In genomic region chr4:182488886-182489285, GRCh38 we compare ENCODE assay signal across 17 cellular contexts.
DNase-seq lines count a peak whose midpoint lies in the region; TF ChIP-seq lines count a peak whose summit lies in the region.
"Had no signal": no experiment of that assay in that cellular context is flagged by ENCODE, and none has a peak within 500 bp of the region (broad histone marks: within the 10 kb centered on the region; RNA-seq: fewer than 3 reads in every experiment).

No MANE protein-coding gene starts in this region.

- H3K27ac Mint-ChIP-seq in chondrocyte (ENCODE audit: unreplicated experiment) = peak overlapping the region; percentile 43
- H3K27ac Mint-ChIP-seq: CD4-positive, alpha-beta T cell had no signal

- H3K4me1 Mint-ChIP-seq in chondrocyte (ENCODE audit: low read depth) = peaks cover 33% of the 10 kb centered on the region

- no peaks in the 10 kb centered on the region for H3K9me3 ChIP-seq in HEK293 (ENCODE audit: control insufficient read depth, insufficient read depth, low read depth, low read length)
- H3K9me3 ChIP-seq in thyroid gland = no peaks in the 10 kb centered on the region
- H3K9me3 ChIP-seq in ovary = no peaks in the 10 kb centered on the region
- peaks cover 0 to 5% of the 10 kb centered on the region in 2 donors for H3K9me3 ChIP-seq in right atrium auricular region
- H3K9me3 ChIP-seq: Caco-2 had no signal

- no peaks in the 10 kb centered on the region for H3K36me3 Mint-ChIP-seq in chondrocyte (ENCODE audit: low read depth)

- H3K9me3 Mint-ChIP-seq in chondrocyte (ENCODE audit: low read depth) = peaks cover 11% of the 10 kb centered on the region
- H3K9me3 Mint-ChIP-seq: CD4-positive, alpha-beta T cell had no signal

- peak; percentile 54 for DNase-seq in DMS79 treated with DMSO at 0.1 percent for 48 hours (lab: John Stamatoyannopoulos, UW)
- DNase-seq in DMS79 (lab: John Stamatoyannopoulos, UW) = no peak
- no peak for DNase-seq in chondrocyte (ENCODE audit: low spot score)
- DNase-seq in thyroid gland = no peak
- no peak for DNase-seq in ovary
- no peak for DNase-seq in right atrium auricular region (ENCODE audit: low spot score)
- DNase-seq: AML-193; Caco-2; CD4-positive, alpha-beta T cell; GF-D8; GOT3; H7 had no signal

- H3K4me1 ChIP-seq in HEK293 (ENCODE audit: control insufficient read depth, insufficient read depth, low read length) = peaks cover 14% of the 10 kb centered on the region
- peaks cover 27 to 32% of the 10 kb centered on the region in 2 donors for H3K4me1 ChIP-seq in thyroid gland
- no peaks in the 10 kb centered on the region for H3K4me1 ChIP-seq in ovary (ENCODE audit: insufficient read depth)
- H3K4me1 ChIP-seq in right atrium auricular region = peaks cover 0 to 9% of the 10 kb centered on the region in 2 donors
- H3K4me1 ChIP-seq: A549, Caco-2 had no signal

- 18 to 25% methylated on average over 2 of the region's 2 CpGs for WGBS in thyroid gland, 2 donors
- 19 to 35% (median 31%) methylated on average over 2 of the region's 2 CpGs for WGBS in ovary, 3 donors

- TF ChIP-seq POLR2A in thyroid gland (IDR thresholded peaks at IDR 0.05) (no peak), ovary (IDR thresholded peaks at IDR 0.05) (no peak)

- no peaks in the 10 kb centered on the region for H3K36me3 ChIP-seq in HEK293 (ENCODE audit: control insufficient read depth in 2 of 2, insufficient read depth in 1 of 2, low read length in 2 of 2)
- H3K36me3 ChIP-seq in thyroid gland = no peaks in the 10 kb centered on the region
- no peaks in the 10 kb centered on the region for H3K36me3 ChIP-seq in ovary
- H3K36me3 ChIP-seq in right atrium auricular region = no peaks in the 10 kb centered on the region

- no peaks in the 10 kb centered on the region for H3K27me3 Mint-ChIP-seq in chondrocyte (ENCODE audit: low read depth)

- H3K27me3 ChIP-seq in thyroid gland = no peaks in the 10 kb centered on the region
- no peaks in the 10 kb centered on the region for H3K27me3 ChIP-seq in ovary
- no peaks in the 10 kb centered on the region for H3K27me3 ChIP-seq in right atrium auricular region

- intact Hi-C loops in thyroid gland (cut with DNase I) = no loop called here
- intact Hi-C loops in ovary (cut with DNase I) = no loop called here

- TF ChIP-seq EP300 in ovary (IDR thresholded peaks at IDR 0.05) = no peak

- POLR2A ChIA-PET in HEK293 (lab: Yijun Ruan, JAX) = no interaction called here

- H3K4me3 Mint-ChIP-seq in chondrocyte (ENCODE audit: unreplicated experiment) = no peak overlapping the region
- H3K4me3 Mint-ChIP-seq: CD4-positive, alpha-beta T cell had no signal

- CTCF ChIA-PET in HEK293 (lab: Yijun Ruan, JAX) = no interaction called here

- no peak overlapping the region for H3K27ac ChIP-seq in HEK293 (ENCODE audit: extremely low read depth, low read depth, low read length)
- H3K27ac ChIP-seq in thyroid gland = peak overlapping the region in 2 of 3 donors; percentile 11 to 28
- no peak overlapping the region for H3K27ac ChIP-seq in ovary
- no peak overlapping the region for H3K27ac ChIP-seq in right atrium auricular region
- H3K27ac ChIP-seq: 22Rv1, A549, C4-2B, HL-60 had no signal

- H3K4me3 ChIP-seq in HEK293 (ENCODE audit: low read depth, low read length) = no peak overlapping the region
- H3K4me3 ChIP-seq in thyroid gland (replicated peaks in 1 of 3) = no peak overlapping the region
- H3K4me3 ChIP-seq in ovary = no peak overlapping the region
- H3K4me3 ChIP-seq in right atrium auricular region = no peak overlapping the region
- H3K4me3 ChIP-seq: A549 had no signal

- TF ChIP-seq CTCF in HEK293 (tag by site-specific recombination; IDR thresholded peaks at IDR 0.05) (no peak), chondrocyte (IDR thresholded peaks at IDR 0.05) (no peak), thyroid gland (IDR thresholded peaks at IDR 0.05) (no peak), ovary (IDR thresholded peaks at IDR 0.05) (no peak), right atrium auricular region (IDR thresholded peaks at IDR 0.05) (no peak)

TF ChIP-seq in HEK293, 187 proteins besides CTCF, POLR2A, EP300 and RAD21:
- TF ChIP-seq ZBTB6 (tag by site-specific recombination; IDR thresholded peaks at IDR 0.05) (no peak), ZNF530 (tag by site-specific recombination; IDR thresholded peaks at IDR 0.05; ENCODE audit: low read depth) (no peak), WT1 (tag by site-specific recombination; IDR thresholded peaks at IDR 0.05) (peak; percentile 27; the same call in 1 of the 2 replicates), ZSCAN30 (tag by site-specific recombination; IDR thresholded peaks at IDR 0.05) (no peak), ZBTB17 (tag by site-specific recombination; IDR thresholded peaks at IDR 0.05) (no peak), ZNF302 (tag by site-specific recombination; IDR thresholded peaks at IDR 0.05; ENCODE audit: low read depth) (no peak), MYNN (tag by site-specific recombination; IDR thresholded peaks at IDR 0.05; ENCODE audit: borderline replicate concordance) (no peak), IKZF3 (tag by site-specific recombination; IDR thresholded peaks at IDR 0.05) (no peak), PRDM6 (tag by site-specific recombination; IDR thresholded peaks at IDR 0.05) (peak; percentile 81), ZNF350 (tag by site-specific recombination; IDR thresholded peaks at IDR 0.05) (no peak), ZNF23 (tag by site-specific recombination; IDR thresholded peaks at IDR 0.05; ENCODE audit: borderline replicate concordance) (no peak), FEZF1 (tag by site-specific recombination; IDR thresholded peaks at IDR 0.05) (0 out of 2 replicates have a peak, but pooled peaks have one; percentile 7), ZSCAN5A (tag by site-specific recombination; IDR thresholded peaks at IDR 0.05) (no peak), SP2 (tag by site-specific recombination; IDR thresholded peaks at IDR 0.05) (no peak)
- TF ChIP-seq, protein P1, sequence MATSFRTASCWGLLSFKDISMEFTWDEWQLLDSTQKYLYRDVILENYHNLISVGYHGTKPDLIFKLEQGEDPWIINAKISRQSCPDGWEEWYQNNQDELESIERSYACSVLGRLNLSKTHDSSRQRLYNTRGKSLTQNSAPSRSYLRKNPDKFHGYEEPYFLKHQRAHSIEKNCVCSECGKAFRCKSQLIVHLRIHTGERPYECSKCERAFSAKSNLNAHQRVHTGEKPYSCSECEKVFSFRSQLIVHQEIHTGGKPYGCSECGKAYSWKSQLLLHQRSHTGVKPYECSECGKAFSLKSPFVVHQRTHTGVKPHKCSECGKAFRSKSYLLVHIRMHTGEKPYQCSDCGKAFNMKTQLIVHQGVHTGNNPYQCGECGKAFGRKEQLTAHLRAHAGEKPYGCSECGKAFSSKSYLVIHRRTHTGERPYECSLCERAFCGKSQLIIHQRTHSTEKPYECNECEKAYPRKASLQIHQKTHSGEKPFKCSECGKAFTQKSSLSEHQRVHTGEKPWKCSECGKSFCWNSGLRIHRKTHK (tag by site-specific recombination; IDR thresholded peaks at IDR 0.05) = no peak
- TF ChIP-seq, protein P2, sequence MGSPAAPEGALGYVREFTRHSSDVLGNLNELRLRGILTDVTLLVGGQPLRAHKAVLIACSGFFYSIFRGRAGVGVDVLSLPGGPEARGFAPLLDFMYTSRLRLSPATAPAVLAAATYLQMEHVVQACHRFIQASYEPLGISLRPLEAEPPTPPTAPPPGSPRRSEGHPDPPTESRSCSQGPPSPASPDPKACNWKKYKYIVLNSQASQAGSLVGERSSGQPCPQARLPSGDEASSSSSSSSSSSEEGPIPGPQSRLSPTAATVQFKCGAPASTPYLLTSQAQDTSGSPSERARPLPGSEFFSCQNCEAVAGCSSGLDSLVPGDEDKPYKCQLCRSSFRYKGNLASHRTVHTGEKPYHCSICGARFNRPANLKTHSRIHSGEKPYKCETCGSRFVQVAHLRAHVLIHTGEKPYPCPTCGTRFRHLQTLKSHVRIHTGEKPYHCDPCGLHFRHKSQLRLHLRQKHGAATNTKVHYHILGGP (tag by site-specific recombination; IDR thresholded peaks at IDR 0.05) = peak; percentile 87

Comparison
In these comparisons a context has a peak if more than half of its experiments do, and no peak if none do; other contexts are left out.
1. H3K27ac ChIP-seq: peak in thyroid gland (2 of 3); none in HEK293 (single experiment), ovary (0 of 2) and right atrium auricular region (0 of 2).